1 cellular context compared by ENCODE assay signal in genomic region chr1:245875581-245876263, GRCh38.
TF ChIP-seq lines count a peak whose summit lies in the region.

No MANE protein-coding gene starts in this region.

TF ChIP-seq in SK-N-SH, 30 proteins besides CTCF, POLR2A, EP300 and RAD21:
- TF ChIP-seq, protein P1, sequence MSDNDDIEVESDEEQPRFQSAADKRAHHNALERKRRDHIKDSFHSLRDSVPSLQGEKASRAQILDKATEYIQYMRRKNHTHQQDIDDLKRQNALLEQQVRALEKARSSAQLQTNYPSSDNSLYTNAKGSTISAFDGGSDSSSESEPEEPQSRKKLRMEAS (IDR thresholded peaks at IDR 0.05; ENCODE audit: low read depth): no peak
- TF ChIP-seq YY1 (IDR thresholded peaks at IDR 0.05; ENCODE audit: low read depth) (no peak), NRF1 (IDR thresholded peaks at IDR 0.05; ENCODE audit: low read depth, low read length) (no peak), GATA2 (CRISPR knock-in tag; IDR thresholded peaks at IDR 0.05) (no peak), RCOR1 (IDR thresholded peaks at IDR 0.05; ENCODE audit: low read length) (no peak), ELF1 (IDR thresholded peaks at IDR 0.05) (no peak), TEAD4 (IDR thresholded peaks at IDR 0.05; ENCODE audit: borderline replicate concordance, insufficient read depth) (no peak), GABPA (IDR thresholded peaks at IDR 0.05; ENCODE audit: low read depth) (no peak), EZH2phosphoT487 (IDR thresholded peaks at IDR 0.05; ENCODE audit: borderline replicate concordance, low read depth) (no peak)
- TF ChIP-seq, protein P2, sequence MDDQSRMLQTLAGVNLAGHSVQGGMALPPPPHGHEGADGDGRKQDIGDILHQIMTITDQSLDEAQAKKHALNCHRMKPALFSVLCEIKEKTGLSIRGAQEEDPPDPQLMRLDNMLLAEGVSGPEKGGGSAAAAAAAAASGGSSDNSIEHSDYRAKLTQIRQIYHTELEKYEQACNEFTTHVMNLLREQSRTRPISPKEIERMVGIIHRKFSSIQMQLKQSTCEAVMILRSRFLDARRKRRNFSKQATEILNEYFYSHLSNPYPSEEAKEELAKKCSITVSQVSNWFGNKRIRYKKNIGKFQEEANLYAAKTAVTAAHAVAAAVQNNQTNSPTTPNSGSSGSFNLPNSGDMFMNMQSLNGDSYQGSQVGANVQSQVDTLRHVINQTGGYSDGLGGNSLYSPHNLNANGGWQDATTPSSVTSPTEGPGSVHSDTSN (IDR thresholded peaks at IDR 0.05): no peak
